20 cellular contexts compared by ENCODE assay signal in genomic region chr1:170935231-170935630, GRCh38. TPM values are rescaled to one million over a fixed set of nuclear protein-coding genes. Genes with fewer than 3 reads are reported as not detected.
DNase-seq lines count a peak whose midpoint lies in the region; ATAC-seq and TF ChIP-seq lines count a peak whose summit lies in the region.
"Had no signal": no experiment of that assay in that cellular context is flagged by ENCODE, and none has a peak within 500 bp of the region (broad histone marks: within the 10 kb centered on the region; RNA-seq: fewer than 3 reads in every experiment).

TSS of gene MROH9 (plus strand) at chr1:170935534. CDS start at chr1:170945557, 10,023 bp downstream.

- H3K27me3 ChIP-seq in DND-41 (ENCODE audit: insufficient read depth, low read length, poor library complexity) (no peaks in the 10 kb centered on the region), GM23338 (ENCODE audit: insufficient read depth) (no peaks in the 10 kb centered on the region), mesendoderm (ENCODE audit: insufficient read depth, low read length, poor library complexity) (no peaks in the 10 kb centered on the region), Caco-2 (replicated peaks; ENCODE audit: control insufficient read depth, insufficient read depth, low read length) (no peaks in the 10 kb centered on the region)

- no TSS peak for BruUV-seq in Caco-2 (replicated peaks; lab: Mats Ljungman, UMichigan)

- WGBS in mesendoderm (ENCODE audit: extremely low coverage, insufficient coverage, low lambda C conversion rate) = no CpG with 5 or more reads among the region's 2 CpGs

- H3K9me3 ChIP-seq in DND-41 (ENCODE audit: insufficient read depth, low read length, severe bottlenecking) (peaks cover 7% of the 10 kb centered on the region), Caco-2 (0 out of 2 replicates have a peak, but pooled peaks cover 3% of the 10 kb centered on the region)
- H3K9me3 ChIP-seq: HAP-1 had no signal

- no peak within 1 kb of the TSS for H3K4ac ChIP-seq in mesendoderm (ENCODE audit: low read depth, low read length)

- H4K20me1 ChIP-seq in DND-41 (ENCODE audit: insufficient read depth, low read length) = no peaks in the 10 kb centered on the region
- H4K20me1 ChIP-seq in GM23338 (replicated peaks; ENCODE audit: insufficient read depth) = no peaks in the 10 kb centered on the region

- H3K27ac ChIP-seq in DND-41 (ENCODE audit: low read length) = 0 out of 2 replicates have a peak within 1 kb of the TSS, but pooled peaks have one; percentile 35
- H3K27ac ChIP-seq in GM23338 (ENCODE audit: low read depth) = no peak within 1 kb of the TSS
- H3K27ac ChIP-seq in mesendoderm (ENCODE audit: low read depth, low read length) = no peak within 1 kb of the TSS

- H3K4me1 ChIP-seq in DND-41 (ENCODE audit: insufficient read depth, low read length) = peaks cover 7% of the 10 kb centered on the region
- H3K4me1 ChIP-seq in GM23338 (ENCODE audit: insufficient read depth) = peaks cover 6% of the 10 kb centered on the region; the same call in 1 of the 2 replicates
- no peaks in the 10 kb centered on the region for H3K4me1 ChIP-seq in mesendoderm (ENCODE audit: control insufficient read depth, low read depth, low read length)
- H3K4me1 ChIP-seq in Caco-2 = no peaks in the 10 kb centered on the region

- no peaks in the 10 kb centered on the region for H3K27me3 Mint-ChIP-seq in GM23338 (ENCODE audit: insufficient read depth, low read depth, poor library complexity)
- no peaks in the 10 kb centered on the region for H3K27me3 Mint-ChIP-seq in Caco-2 (ENCODE audit: insufficient read depth, unreplicated experiment)

- H3K79me2 ChIP-seq in DND-41 (ENCODE audit: insufficient read depth, low read length) = no peaks in the 10 kb centered on the region
- no peaks in the 10 kb centered on the region for H3K79me2 ChIP-seq in GM23338 (replicated peaks; ENCODE audit: insufficient read depth)
- no peaks in the 10 kb centered on the region for H3K79me2 ChIP-seq in mesendoderm (ENCODE audit: control insufficient read depth, insufficient read depth, low read length)

- no peak for ATAC-seq in DND-41 (ENCODE audit: insufficient read depth, low read depth)
- ATAC-seq in GM23338 = no peak
- ATAC-seq: GM12878 had no signal

- no peak within 1 kb of the TSS for H3K27ac Mint-ChIP-seq in GM23338
- no peak within 1 kb of the TSS for H3K27ac Mint-ChIP-seq in Caco-2 (ENCODE audit: unreplicated experiment)
- H3K27ac Mint-ChIP-seq: CD4-positive, alpha-beta memory T cell; HFFc6 had no signal

- intact Hi-C loops in Caco-2 (cut with micrococcal nuclease; ENCODE audit: unreplicated experiment) = no loop called here

- H2BK5ac ChIP-seq in mesendoderm (ENCODE audit: low read length) = no peak within 1 kb of the TSS

- CTCF ChIA-PET in Caco-2 (lab: Charles Lee) = no interaction called here

- no peak within 1 kb of the TSS for H3K4me3 Mint-ChIP-seq in GM23338
- H3K4me3 Mint-ChIP-seq in Caco-2 (ENCODE audit: unreplicated experiment) = no peak within 1 kb of the TSS
- H3K4me3 Mint-ChIP-seq: CD4-positive, alpha-beta memory T cell; HFFc6 had no signal

- no peak within 1 kb of the TSS for H3K18ac ChIP-seq in mesendoderm (ENCODE audit: low read length)

- no peaks in the 10 kb centered on the region for H3F3A ChIP-seq in GM23338 (replicated peaks; ENCODE audit: low read depth)

- peaks cover 20% of the 10 kb centered on the region for H3K4me1 Mint-ChIP-seq in GM23338
- H3K4me1 Mint-ChIP-seq in Caco-2 (ENCODE audit: low read depth, unreplicated experiment) = no peaks in the 10 kb centered on the region
- H3K4me1 Mint-ChIP-seq: CD4-positive, alpha-beta memory T cell had no signal

- H3K4me3 ChIP-seq in DND-41 (ENCODE audit: low read depth in 1 of 2, low read length in 2 of 2) (no peak within 1 kb of the TSS), GM23338 (no peak within 1 kb of the TSS), epithelial cell of esophagus (ENCODE audit: low read length) (no peak within 1 kb of the TSS), mesendoderm (ENCODE audit: low read length) (no peak within 1 kb of the TSS), Caco-2 (ENCODE audit: low read depth, low read length) (no peak within 1 kb of the TSS)
- H3K4me3 ChIP-seq: GM12878, HAP-1 had no signal

- H3K9ac ChIP-seq in DND-41 (ENCODE audit: low read depth, low read length) = no peak within 1 kb of the TSS
- no peak within 1 kb of the TSS for H3K9ac ChIP-seq in mesendoderm (ENCODE audit: low read length)

- no peak within 1 kb of the TSS for H3K23ac ChIP-seq in mesendoderm (ENCODE audit: low read length)

- H3K79me1 ChIP-seq in mesendoderm (ENCODE audit: low read length) = no peaks in the 10 kb centered on the region

- H3K36me3 Mint-ChIP-seq in GM23338 (ENCODE audit: low read depth) = no peaks in the 10 kb centered on the region
- H3K36me3 Mint-ChIP-seq in Caco-2 (ENCODE audit: insufficient read depth, unreplicated experiment) = no peaks in the 10 kb centered on the region
- H3K36me3 Mint-ChIP-seq: CD4-positive, alpha-beta memory T cell had no signal

- no peak within 1 kb of the TSS for H3K56ac ChIP-seq in mesendoderm (ENCODE audit: low read length)

- no peak within 1 kb of the TSS for H2BK120ac ChIP-seq in mesendoderm (ENCODE audit: low read depth, low read length)

- no peak for TF ChIP-seq CTCF in DND-41 (IDR thresholded peaks at IDR 0.05; ENCODE audit: borderline replicate concordance, extremely low read depth, low read length, poor library complexity, severe bottlenecking)
- no peak for TF ChIP-seq CTCF in GM23338 (conservative IDR thresholded peaks at IDR 0.05; ENCODE audit: low read depth in 2 of 2)
- TF ChIP-seq CTCF in epithelial cell of esophagus (IDR thresholded peaks at IDR 0.05; ENCODE audit: insufficient read depth, low read depth, low read length, missing control alignments) = no peak
- TF ChIP-seq CTCF in Caco-2 (IDR thresholded peaks at IDR 0.05; ENCODE audit: insufficient read depth in 1 of 2, low read depth in 1 of 2, low read length in 1 of 2, severe bottlenecking in 1 of 2, unreplicated experiment in 1 of 2) = no peak

- no peak within 1 kb of the TSS for H4K5ac ChIP-seq in mesendoderm (ENCODE audit: low read length)

- POLR2A ChIA-PET in Caco-2 (lab: Charles Lee) = no interaction called here

- no peak within 1 kb of the TSS for H3K4me2 ChIP-seq in DND-41 (ENCODE audit: insufficient read depth, low read length)
- H3K4me2 ChIP-seq in GM23338 = no peak within 1 kb of the TSS
- no peak within 1 kb of the TSS for H3K4me2 ChIP-seq in mesendoderm (ENCODE audit: low read length)

- no peak within 1 kb of the TSS for H2AK5ac ChIP-seq in mesendoderm (ENCODE audit: low read length)

- H3K9me3 Mint-ChIP-seq in GM23338 = no peaks in the 10 kb centered on the region; the same call in 2 of the 3 replicates
- H3K9me3 Mint-ChIP-seq in Caco-2 (ENCODE audit: unreplicated experiment) = no peaks in the 10 kb centered on the region
- H3K9me3 Mint-ChIP-seq: HFFc6 had no signal

- H3K36me3 ChIP-seq in DND-41 (ENCODE audit: insufficient read depth, low read length) (no peaks in the 10 kb centered on the region), GM23338 (ENCODE audit: insufficient read depth) (no peaks in the 10 kb centered on the region), mesendoderm (ENCODE audit: control insufficient read depth, insufficient read depth, low read length) (no peaks in the 10 kb centered on the region), Caco-2 (ENCODE audit: control insufficient read depth, insufficient read depth, low read length) (no peaks in the 10 kb centered on the region)
- H3K36me3 ChIP-seq: HAP-1 had no signal

- DNase-seq in DND-41 (no peak), GM23338 (ENCODE audit: low spot score) (peak; percentile 11), epithelial cell of esophagus (ENCODE audit: low read depth) (peak; percentile 54), mesendoderm (peak; percentile 15), T-helper 9 cell (no peak), retina (no peak), Caco-2 (no peak), NCI-H1417 treated with DMSO at 0.1 percent for 48 hours (lab: John Stamatoyannopoulos, UW) (no peak)
- DNase-seq: C1 segment of cervical spinal cord; CD4-positive, alpha-beta memory T cell; COR-L47; DMS153; EL; GDM1; GOT3; HFFc6 had no signal

- H4K8ac ChIP-seq in mesendoderm (ENCODE audit: low read depth, low read length) = no peak within 1 kb of the TSS

- no peak within 1 kb of the TSS for H2AFZ ChIP-seq in DND-41 (ENCODE audit: low read depth, low read length)
- H2AFZ ChIP-seq in GM23338 = no peak within 1 kb of the TSS

- no peak within 1 kb of the TSS for H2BK15ac ChIP-seq in mesendoderm (replicated peaks; ENCODE audit: low read depth)

- H3K9me2 ChIP-seq in GM23338 (ENCODE audit: insufficient read depth) = peaks cover 7% of the 10 kb centered on the region; the same call in 1 of the 2 replicates

TF ChIP-seq in GM23338, 12 proteins besides CTCF, POLR2A, EP300 and RAD21 (continues in another document):
- no peak for TF ChIP-seq REST (IDR thresholded peaks at IDR 0.05; ENCODE audit: unreplicated experiment)
- TF ChIP-seq ZNF114 (CRISPR knock-in tag; IDR thresholded peaks at IDR 0.05) = no peak
- TF ChIP-seq STAT1 (IDR thresholded peaks at IDR 0.05; ENCODE audit: unreplicated experiment) = no peak
- no peak for TF ChIP-seq POLR2AphosphoS5 (IDR thresholded peaks at IDR 0.05; ENCODE audit: low read depth)

RNA-seq across cellular contexts. Expression of gene MROH9, which starts in this region (rescaled TPM):
- not detected in 2 replicates for total RNA-seq in GM23338 (2014; rRNA removed; shearing (Covaris generic))
- polyA plus RNA-seq in GM23338 (2016; fragmentation: Nextera tagmentation; extraction: Ambion mirVana) = 0.06 TPM in 1 of 2 replicates, not detected in the other
- polyA plus RNA-seq in mesendoderm (2013, experiment 1 of 2) = not detected
- not detected for polyA plus RNA-seq in mesendoderm (2013, experiment 2 of 2)
- total RNA-seq in Caco-2 (2022) = not detected in 2 replicates
- total RNA-seq: A172; A673; CD4-positive, alpha-beta memory T cell; GM12878 had no signal
- polyA plus RNA-seq: CD4-positive, alpha-beta memory T cell; GM12878 had no signal

Comparison
In these comparisons a context has a peak if more than half of its experiments do, and no peak if none do; other contexts are left out.
1. Peak in DNase-seq in GM23338; RNA of the gene not detected or under 1 TPM.
2. DNase-seq: peak in epithelial cell of esophagus (single experiment) and mesendoderm (single experiment); none in DND-41 (single experiment), T-helper 9 cell (single experiment), retina (single experiment), Caco-2 (0 of 2) and NCI-H1417 treated with DMSO at 0.1 percent for 48 hours (single experiment).